7 cellular contexts compared by ENCODE assay signal in the genomic region with DNA sequence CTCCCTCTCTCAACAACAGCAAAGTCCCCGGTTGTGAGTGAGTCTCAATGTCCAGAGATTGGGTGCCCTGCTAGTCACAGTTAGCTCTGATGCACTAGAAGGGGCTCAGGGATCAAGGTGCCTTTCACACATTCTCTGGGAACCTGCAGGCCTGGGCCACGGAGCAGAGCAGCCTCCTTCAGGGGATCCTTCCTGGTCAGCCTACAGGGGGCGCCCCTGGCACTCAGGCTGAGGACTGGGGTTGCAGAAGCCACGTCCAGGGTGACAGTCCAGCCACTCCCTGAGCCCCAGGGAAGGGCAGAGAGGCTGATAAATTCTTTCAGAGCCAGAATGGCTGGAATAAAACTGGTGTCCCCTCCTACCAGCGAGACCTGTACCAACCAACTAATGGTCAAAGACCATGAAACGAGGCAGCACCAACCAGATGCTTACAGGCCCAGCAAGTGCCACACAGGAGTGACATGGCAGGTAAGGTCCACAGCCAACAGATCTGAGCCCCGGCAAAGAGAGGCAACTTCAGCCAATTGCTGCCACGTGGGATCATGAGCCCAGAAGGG. TPM values are rescaled to one million over a fixed set of nuclear protein-coding genes. Genes with fewer than 3 reads are reported as not detected.
A peak's percentile ranks its signal among the peaks of the same experiment; 100 is the strongest.
DNase-seq lines count a peak whose midpoint lies in the region; ATAC-seq, FAIRE-seq and TF ChIP-seq lines count a peak whose summit lies in the region.

No MANE protein-coding gene starts in this region.

- in situ Hi-C loops in KBM-7 (cut with MboI; ENCODE audit: low pct_unique_long_range_greater_than_20kb, low sequenced_read_pairs) (no loop called here), HepG2 (cut with HindIII; ENCODE audit: extremely low pct_ligation_motif_present, low pct_unique_long_range_greater_than_20kb) (loop anchor here (5.0 kb wide), 1 partner anchor 72 kb away; no protein-coding TSS in a partner anchor)

- peaks cover 4% of the 10 kb centered on the region; the same call in 1 of the 2 replicates for H3K4me1 ChIP-seq in HepG2 (ENCODE audit: insufficient read depth, low read length)

- peak; percentile 82 for FAIRE-seq in HepG2 (lab: Jason Lieb, UNC)

- TF ChIP-seq EP300 in HepG2 (IDR thresholded peaks at IDR 0.05; ENCODE audit: low read depth in 2 of 2, low read length in 2 of 2) = no peak
- no peak for TF ChIP-seq EP300 in HepG2 (CRISPR knock-in tag; IDR thresholded peaks at IDR 0.05; ENCODE audit: borderline replicate concordance)

- H3K4me3 ChIP-seq in GM12865 (ENCODE audit: low read depth, low read length) (no peak overlapping the region), WI38 (ENCODE audit: low read depth, low read length) (no peak overlapping the region), HepG2 (replicated peaks in 1 of 3; ENCODE audit: insufficient read depth in 1 of 3, low read depth in 2 of 3, low read length in 3 of 3) (no peak overlapping the region)

- H3K9ac ChIP-seq in HepG2 (ENCODE audit: insufficient read depth, low read depth, low read length) = no peak overlapping the region

- H3K79me2 ChIP-seq in HepG2 (ENCODE audit: insufficient read depth, low read length) = peaks cover 1% of the 10 kb centered on the region

- no peaks in the 10 kb centered on the region; the same call in 1 of the 2 replicates for H4K20me1 ChIP-seq in HepG2 (ENCODE audit: insufficient read depth, low read length)

- H3K27me3 ChIP-seq in HepG2 (ENCODE audit: control insufficient read depth in 1 of 2, insufficient read depth in 2 of 2, low read length in 2 of 2) = no peaks in the 10 kb centered on the region

- H2AFZ ChIP-seq in HepG2 (ENCODE audit: low read length) = no peak overlapping the region

- CTCF ChIA-PET in HepG2 (lab: Yijun Ruan, JAX; ENCODE audit: low intra/inter-chr PET ratio, low total read pairs) = interaction anchor here (0.7 to 3.4 kb wide), 4 partner anchors 60 to 258 kb away, joined by 5 to 47 read pairs (median 10); partner anchors contain the start of gene FCSK

- no peak overlapping the region for H3K27ac ChIP-seq in HepG2 (ENCODE audit: extremely low read length, insufficient read depth, low read length)

- 65% methylated on average over 8 of the region's 8 CpGs for WGBS in HepG2 (ENCODE audit: low lambda C conversion rate)

- no TSS peak for BruUV-seq in HepG2 (replicated peaks; lab: Mats Ljungman, UMichigan)

- POLR2A ChIA-PET in HepG2 (lab: Yijun Ruan, JAX) = interaction anchor here (1.8 to 2.1 kb wide), 2 partner anchors 14 to 44 kb away, joined by 5 to 7 read pairs; no protein-coding TSS in a partner anchor

- TF ChIP-seq POLR2A in HepG2 (IDR thresholded peaks at IDR 0.05; ENCODE audit: insufficient read depth in 1 of 2, low read depth in 2 of 2, low read length in 2 of 2) = no peak

- no peak overlapping the region for H3K4me2 ChIP-seq in HepG2 (ENCODE audit: low read depth, low read length)

- peak; percentile 99 for TF ChIP-seq RAD21 in HepG2 (CRISPR knock-in tag; IDR thresholded peaks at IDR 0.05)

- peak; percentile 82 for TF ChIP-seq CTCF in GM12865 (IDR thresholded peaks at IDR 0.05; ENCODE audit: insufficient read depth, low read depth, low read length, missing control alignments)
- TF ChIP-seq CTCF in WI38 (IDR thresholded peaks at IDR 0.05; ENCODE audit: low read depth, low read length) = peak; percentile 78
- peak; percentile 99 for TF ChIP-seq CTCF in HepG2 (CRISPR knock-in tag; IDR thresholded peaks at IDR 0.05)

- no peaks in the 10 kb centered on the region for H3K9me3 ChIP-seq in HepG2 (ENCODE audit: low read length)

- ATAC-seq in HepG2 = peak; percentile 95

- peaks cover 37 to 53% of the 10 kb centered on the region in 2 experiments for H3K36me3 ChIP-seq in HepG2 (replicated peaks in 1 of 2; ENCODE audit: control insufficient read depth in 1 of 2, insufficient read depth in 2 of 2, low read length in 2 of 2)

- DNase-seq in GM12865 (ENCODE audit: low read depth) (peak; percentile 82), KBM-7 (peak; percentile 65), HepG2 (ENCODE audit: low spot score) (peak; percentile 72), NCI-H2171 (lab: John Stamatoyannopoulos, UW) (no peak)
- DNase-seq in central memory CD4-positive, alpha-beta T cell = peak; percentile 41
- peak; percentile 48 to 56 for DNase-seq in stimulated activated CD8-positive, alpha-beta memory T cell treated with anti-CD3 and anti-CD28 coated beads, Interleukin-15, amount 100 ng/mL, for 48 hours (ENCODE audit: low read depth in 2 of 2)

- intact Hi-C loops in HepG2 (cut with micrococcal nuclease; ENCODE audit: unreplicated experiment) = loop anchor here (1.0 to 5.0 kb wide), 2 partner anchors 57 to 76 kb away; partner anchors contain the start of gene FCSK

RNA-seq across cellular contexts. Expression of gene ST3GAL2, which starts 43.5 kb away (rescaled TPM):
- 17.8 and 24.9 TPM in 2 replicates for total RNA-seq in HepG2 (2016; rRNA removed; fragmentation: Illumina TruSeq; extraction: Trizol)
- 3.6 TPM in 2 replicates for total RNA-seq in HepG2 (2016; cell fraction: cytosol; rRNA removed; fragmentation: Illumina TruSeq; extraction: Trizol; ENCODE audit: low read depth)
- 15.8 and 25.9 TPM in 2 replicates for total RNA-seq in HepG2 (2016; cell fraction: insoluble cytoplasmic fraction; rRNA removed; fragmentation: Illumina TruSeq; extraction: Trizol)
- total RNA-seq in HepG2 (2016; cell fraction: membrane; rRNA removed; fragmentation: Illumina TruSeq; extraction: Trizol) = 14.6 and 18.9 TPM in 2 replicates
- total RNA-seq in HepG2 (2016; cell fraction: nucleus; rRNA removed; fragmentation: Illumina TruSeq; extraction: Trizol) = 15.0 and 18.9 TPM in 2 replicates
- 16.3 and 17.0 TPM in 2 replicates for polyA plus RNA-seq in HepG2 (2011; rRNA removed)
- polyA plus RNA-seq in HepG2 (2011; cell fraction: cytosol; rRNA removed) = 10.9 and 15.5 TPM in 2 replicates
- 14.6 and 16.7 TPM in 2 replicates for polyA plus RNA-seq in HepG2 (2011; cell fraction: nucleus; rRNA removed)
- polyA plus RNA-seq in HepG2 (2012) = 13.3 and 16.9 TPM in 2 replicates
- 2.3 and 2.9 TPM in 2 replicates for polyA plus RNA-seq in HepG2 (2016; cell fraction: cytosol; fragmentation: Illumina TruSeq; extraction: Trizol; ENCODE audit: low read depth)
- polyA plus RNA-seq in HepG2 (2016; cell fraction: insoluble cytoplasmic fraction; fragmentation: Illumina TruSeq; extraction: Trizol; ENCODE audit: low read depth) = 20.4 and 21.6 TPM in 2 replicates
- 11.6 and 11.9 TPM in 2 replicates for polyA plus RNA-seq in HepG2 (2016; cell fraction: membrane; fragmentation: Illumina TruSeq; extraction: Trizol; ENCODE audit: low read depth)
- 22.8 and 26.4 TPM in 2 replicates for polyA plus RNA-seq in HepG2 (2016; cell fraction: nucleus; fragmentation: Illumina TruSeq; extraction: Trizol; ENCODE audit: insufficient read depth, low read depth)
- 49.4 and 94.6 TPM in 2 replicates for polyA minus RNA-seq in HepG2 (2011; rRNA and poly(A)+ RNA removed; ENCODE audit: low replicate concordance)
- 25.8 and 27.6 TPM in 2 replicates for polyA minus RNA-seq in HepG2 (2011; cell fraction: cytosol; rRNA and poly(A)+ RNA removed)
- polyA minus RNA-seq in HepG2 (2011; cell fraction: nucleus; rRNA and poly(A)+ RNA removed) = 22.4 and 31.0 TPM in 2 replicates

RNA-seq across cellular contexts. Expression of gene DDX19A, which starts 48.7 kb away (rescaled TPM):
- 76.9 and 92.4 TPM in 2 replicates for total RNA-seq in HepG2 (2016; rRNA removed; fragmentation: Illumina TruSeq; extraction: Trizol)
- 16.1 and 17.3 TPM in 2 replicates for total RNA-seq in HepG2 (2016; cell fraction: cytosol; rRNA removed; fragmentation: Illumina TruSeq; extraction: Trizol; ENCODE audit: low read depth)
- 76.3 and 93.5 TPM in 2 replicates for total RNA-seq in HepG2 (2016; cell fraction: insoluble cytoplasmic fraction; rRNA removed; fragmentation: Illumina TruSeq; extraction: Trizol)
- total RNA-seq in HepG2 (2016; cell fraction: membrane; rRNA removed; fragmentation: Illumina TruSeq; extraction: Trizol) = 22.7 and 23.6 TPM in 2 replicates
- 54.0 and 63.3 TPM in 2 replicates for total RNA-seq in HepG2 (2016; cell fraction: nucleus; rRNA removed; fragmentation: Illumina TruSeq; extraction: Trizol)
- 41.4 and 43.9 TPM in 2 replicates for polyA plus RNA-seq in HepG2 (2011; rRNA removed)
- 42.7 and 50.0 TPM in 2 replicates for polyA plus RNA-seq in HepG2 (2011; cell fraction: cytosol; rRNA removed)
- polyA plus RNA-seq in HepG2 (2011; cell fraction: nucleus; rRNA removed) = 26.1 and 32.0 TPM in 2 replicates
- polyA plus RNA-seq in HepG2 (2012) = 34.4 and 41.8 TPM in 2 replicates
- polyA plus RNA-seq in HepG2 (2016; cell fraction: cytosol; fragmentation: Illumina TruSeq; extraction: Trizol; ENCODE audit: low read depth) = 4.2 and 4.8 TPM in 2 replicates
- polyA plus RNA-seq in HepG2 (2016; cell fraction: insoluble cytoplasmic fraction; fragmentation: Illumina TruSeq; extraction: Trizol; ENCODE audit: low read depth) = 86.5 and 94.7 TPM in 2 replicates
- polyA plus RNA-seq in HepG2 (2016; cell fraction: membrane; fragmentation: Illumina TruSeq; extraction: Trizol; ENCODE audit: low read depth) = 10.6 and 11.5 TPM in 2 replicates
- polyA plus RNA-seq in HepG2 (2016; cell fraction: nucleus; fragmentation: Illumina TruSeq; extraction: Trizol; ENCODE audit: insufficient read depth, low read depth) = 62.8 and 66.6 TPM in 2 replicates
- 57.7 and 87.7 TPM in 2 replicates for polyA minus RNA-seq in HepG2 (2011; rRNA and poly(A)+ RNA removed; ENCODE audit: low replicate concordance)
- polyA minus RNA-seq in HepG2 (2011; cell fraction: cytosol; rRNA and poly(A)+ RNA removed) = 42.7 and 56.5 TPM in 2 replicates
- polyA minus RNA-seq in HepG2 (2011; cell fraction: nucleus; rRNA and poly(A)+ RNA removed) = 57.8 and 68.4 TPM in 2 replicates

RNA-seq across cellular contexts. Expression of gene FCSK, which starts 59.0 kb away (rescaled TPM):
- total RNA-seq in HepG2 (2016; rRNA removed; fragmentation: Illumina TruSeq; extraction: Trizol) = 4.9 and 9.1 TPM in 2 replicates
- 4.4 and 5.2 TPM in 2 replicates for total RNA-seq in HepG2 (2016; cell fraction: cytosol; rRNA removed; fragmentation: Illumina TruSeq; extraction: Trizol; ENCODE audit: low read depth)
- total RNA-seq in HepG2 (2016; cell fraction: insoluble cytoplasmic fraction; rRNA removed; fragmentation: Illumina TruSeq; extraction: Trizol) = 4.2 and 8.4 TPM in 2 replicates
- total RNA-seq in HepG2 (2016; cell fraction: membrane; rRNA removed; fragmentation: Illumina TruSeq; extraction: Trizol) = 2.6 and 3.0 TPM in 2 replicates
- 12.1 and 12.8 TPM in 2 replicates for total RNA-seq in HepG2 (2016; cell fraction: nucleus; rRNA removed; fragmentation: Illumina TruSeq; extraction: Trizol)
- polyA plus RNA-seq in HepG2 (2011; rRNA removed) = 15.0 and 19.2 TPM in 2 replicates
- 6.7 and 8.3 TPM in 2 replicates for polyA plus RNA-seq in HepG2 (2011; cell fraction: cytosol; rRNA removed)
- polyA plus RNA-seq in HepG2 (2011; cell fraction: nucleus; rRNA removed) = 81.8 and 104 TPM in 2 replicates
- polyA plus RNA-seq in HepG2 (2012) = 6.2 and 6.4 TPM in 2 replicates
- polyA plus RNA-seq in HepG2 (2016; cell fraction: cytosol; fragmentation: Illumina TruSeq; extraction: Trizol; ENCODE audit: low read depth) = 0.53 and 0.70 TPM in 2 replicates
- 3.5 and 3.9 TPM in 2 replicates for polyA plus RNA-seq in HepG2 (2016; cell fraction: insoluble cytoplasmic fraction; fragmentation: Illumina TruSeq; extraction: Trizol; ENCODE audit: low read depth)
- polyA plus RNA-seq in HepG2 (2016; cell fraction: membrane; fragmentation: Illumina TruSeq; extraction: Trizol; ENCODE audit: low read depth) = 1.2 and 1.3 TPM in 2 replicates
- 28.7 and 33.1 TPM in 2 replicates for polyA plus RNA-seq in HepG2 (2016; cell fraction: nucleus; fragmentation: Illumina TruSeq; extraction: Trizol; ENCODE audit: insufficient read depth, low read depth)
- polyA minus RNA-seq in HepG2 (2011; rRNA and poly(A)+ RNA removed; ENCODE audit: low replicate concordance) = 24.8 and 29.5 TPM in 2 replicates
- polyA minus RNA-seq in HepG2 (2011; cell fraction: cytosol; rRNA and poly(A)+ RNA removed) = 4.3 and 5.3 TPM in 2 replicates
- 15.6 and 19.0 TPM in 2 replicates for polyA minus RNA-seq in HepG2 (2011; cell fraction: nucleus; rRNA and poly(A)+ RNA removed)
